In genomic region chr13:91355826-91356710, GRCh38 we compare ENCODE assay signal across 32 cellular contexts. TPM values are rescaled to one million over a fixed set of nuclear protein-coding genes. Genes with fewer than 3 reads are reported as not detected.
DNase-seq lines count a peak whose midpoint lies in the region; ATAC-seq, FAIRE-seq and TF ChIP-seq lines count a peak whose summit lies in the region.
"Had no signal": no experiment of that assay in that cellular context is flagged by ENCODE, and none has a peak within 500 bp of the region (broad histone marks: within the 10 kb centered on the region; RNA-seq: fewer than 3 reads in every experiment).

No MANE protein-coding gene starts in this region.

- H3K27me3 ChIP-seq in GM12878 (replicated peaks in 1 of 2; ENCODE audit: control insufficient read depth in 2 of 2, insufficient read depth in 2 of 2, low read length in 1 of 2): no peaks in the 10 kb centered on the region
- H3K27me3 ChIP-seq: esophagus muscularis mucosa, neutrophil, upper lobe of left lung had no signal

- no peaks in the 10 kb centered on the region for H3K27me3 Mint-ChIP-seq in activated T-helper 17 cell treated with anti-CD3 and anti-CD28 coated beads, Interleukin-2, amount 50 U/mL, for 72 hours
- H3K27me3 Mint-ChIP-seq: activated CD4-positive, alpha-beta T cell treated with anti-CD3 and anti-CD28 coated beads, Interleukin-2, amount 10 ng/mL, durations not matched to agents 7 days and 5 days; CD4-positive, alpha-beta memory T cell had no signal

- H4K20me1 ChIP-seq in GM12878 (ENCODE audit: control insufficient read depth, insufficient read depth): no peaks in the 10 kb centered on the region; the same call in 1 of the 2 replicates

- TF ChIP-seq EP300 in GM12878 (IDR thresholded peaks at IDR 0.05; ENCODE audit: borderline replicate concordance in 1 of 2, control insufficient read depth in 1 of 2, low read depth in 2 of 2, low read length in 2 of 2): no peak

- no peak overlapping the region for H2AFZ ChIP-seq in GM12878 (ENCODE audit: control insufficient read depth, low read depth, low read length)

- peaks cover 2 to 37% of the 10 kb centered on the region in 2 experiments; a peak in 3 of 4 replicates for H3K36me3 ChIP-seq in GM12878 (ENCODE audit: control insufficient read depth in 2 of 2, insufficient read depth in 2 of 2, low read length in 1 of 2)
- H3K36me3 ChIP-seq: neutrophil had no signal

- SMC1A ChIA-PET in GM12878 (lab: Charles Lee; ENCODE audit: uncharacterized antibody, unreplicated experiment): interaction anchor here (0.9 kb wide), 1 partner anchor 42 kb away, joined by 4 read pairs; no protein-coding TSS in a partner anchor

- H3K9ac ChIP-seq in GM12878 (ENCODE audit: control insufficient read depth, insufficient read depth, low read length): no peak overlapping the region
- H3K9ac ChIP-seq: SK-N-SH had no signal

- DNase-seq in SIG-M5 treated with dmso at 0.1 percent for 504 hours (lab: John Stamatoyannopoulos, UW; ENCODE audit: unreplicated experiment) (peak; percentile 27), SIG-M5 (lab: John Stamatoyannopoulos, UW) (no peak), GM12891 (ENCODE audit: insufficient read length, low spot score) (no peak), KBM-7 (peak; percentile 36), GM12878 (ENCODE audit: low read depth, low spot score) (no peak), NCI-H2196 treated with DMSO at 0.1 percent for 48 hours (lab: John Stamatoyannopoulos, UW; ENCODE audit: unreplicated experiment) (no peak)
- DNase-seq: activated CD4-positive, alpha-beta T cell treated with anti-CD3 and anti-CD28 coated beads, Interleukin-2, amount 10 ng/mL, durations not matched to agents 7 days and 5 days; AML-193; amygdala; CD4-positive, alpha-beta memory T cell; effector CD8-positive, alpha-beta T cell; foreskin melanocyte; GDM1; HFFc6; left cardiac atrium; mammary epithelial cell; MM.1S; NCI-H1436 treated with DMSO at 0.1 percent for 48 hours; NCI-H510A treated with DMSO at 0.1 percent for 48 hours; RPMI8226; SK-N-SH; substantia nigra; T-helper 2 cell; upper lobe of left lung had no signal

- 99% methylated on average over 6 of the region's 6 CpGs for WGBS in GM12878 (ENCODE audit: insufficient coverage, insufficient replicate concordance, low lambda C conversion rate, missing lambda C conversion rate)

- peaks cover 28% of the 10 kb centered on the region for H3K79me2 ChIP-seq in GM12878 (ENCODE audit: control insufficient read depth, insufficient read depth, low read length)

- no peak overlapping the region for H3K4me3 Mint-ChIP-seq in activated T-helper 17 cell treated with anti-CD3 and anti-CD28 coated beads, Interleukin-2, amount 50 U/mL, for 72 hours
- H3K4me3 Mint-ChIP-seq: activated CD4-positive, alpha-beta T cell treated with anti-CD3 and anti-CD28 coated beads, Interleukin-2, amount 10 ng/mL, durations not matched to agents 7 days and 5 days; CD4-positive, alpha-beta memory T cell; HFFc6 had no signal

- in situ Hi-C loops in KBM-7 (cut with MboI; ENCODE audit: low pct_unique_long_range_greater_than_20kb, low sequenced_read_pairs): no loop called here
- in situ Hi-C loops in GM12878 (cut with MboI): no loop called here

- peak; percentile 9 for FAIRE-seq in GM12891 (lab: Jason Lieb, UNC)
- no peak for FAIRE-seq in GM12878 (lab: Jason Lieb, UNC)
- FAIRE-seq: bronchial epithelial cell, colon had no signal

- ATAC-seq in GM12878 (no peak), GM21528 (IDR thresholded peaks at IDR 0.05; ENCODE audit: low FRiP score, unreplicated experiment) (no peak)
- no peak for ATAC-seq in activated T-helper 17 cell treated with anti-CD3 and anti-CD28 coated beads, Interleukin-2, amount 50 U/mL, for 72 hours (replicated peaks)
- ATAC-seq: left cardiac atrium had no signal

- H3K9me3 ChIP-seq in GM12878 (replicated peaks; ENCODE audit: control insufficient read depth, insufficient read depth, low read length): no peaks in the 10 kb centered on the region
- H3K9me3 ChIP-seq: esophagus muscularis mucosa, neutrophil, SK-N-SH, upper lobe of left lung had no signal

- no peak for TF ChIP-seq CTCF in GM12878 (IDR thresholded peaks at IDR 0.05 in 2 of 3, conservative IDR thresholded peaks at IDR 0.05 in 1 of 3; ENCODE audit: control insufficient read depth in 2 of 3, extremely low read depth in 1 of 3, insufficient read depth in 1 of 3, low read depth in 3 of 3, low read length in 3 of 3)

- CTCF ChIA-PET in GM12878 (lab: Yijun Ruan, JAX): interaction anchor here (4.6 kb wide), 1 partner anchor 42 kb away, joined by 35 read pairs; no protein-coding TSS in a partner anchor

- POLR2A ChIA-PET in GM12878 (lab: Charles Lee): no interaction called here

- RAD21 ChIA-PET in GM12878 (lab: Charles Lee; ENCODE audit: unreplicated experiment): interaction anchor here (0.6 kb wide), 1 partner anchor 16 kb away, joined by 3 read pairs; no protein-coding TSS in a partner anchor

- H3K4me3 ChIP-seq in GM12878: no peak overlapping the region
- H3K4me3 ChIP-seq: esophagus muscularis mucosa, skin epidermis, upper lobe of left lung had no signal

- no peak for TF ChIP-seq RAD21 in GM12878 (IDR thresholded peaks at IDR 0.05; ENCODE audit: insufficient read depth, low read depth, low read length)

- no peaks in the 10 kb centered on the region for H3K9me3 Mint-ChIP-seq in activated T-helper 17 cell treated with anti-CD3 and anti-CD28 coated beads, Interleukin-2, amount 50 U/mL, for 72 hours
- H3K9me3 Mint-ChIP-seq: activated CD4-positive, alpha-beta T cell treated with anti-CD3 and anti-CD28 coated beads, Interleukin-2, amount 10 ng/mL, durations not matched to agents 7 days and 5 days; CD4-positive, alpha-beta memory T cell; HFFc6 had no signal

- H3K4me2 ChIP-seq in GM12878 (ENCODE audit: control insufficient read depth, insufficient read depth): no peak overlapping the region
- H3K4me2 ChIP-seq: SK-N-SH had no signal

- BruUV-seq in GM12878 (replicated peaks; lab: Mats Ljungman, UMichigan): no TSS peak

- H3K27ac ChIP-seq in GM12878 (ENCODE audit: control insufficient read depth, insufficient read depth): no peak overlapping the region
- H3K27ac ChIP-seq: esophagus muscularis mucosa, neutrophil, skin epidermis, upper lobe of left lung had no signal

- no peaks in the 10 kb centered on the region for H3K4me1 ChIP-seq in GM12878 (ENCODE audit: control insufficient read depth, insufficient read depth, low read length)

- H3K27ac Mint-ChIP-seq in activated T-helper 17 cell treated with anti-CD3 and anti-CD28 coated beads, Interleukin-2, amount 50 U/mL, for 72 hours: no peak overlapping the region
- H3K27ac Mint-ChIP-seq: activated CD4-positive, alpha-beta T cell treated with anti-CD3 and anti-CD28 coated beads, Interleukin-2, amount 10 ng/mL, durations not matched to agents 7 days and 5 days; HFFc6 had no signal

- H3K4me1 Mint-ChIP-seq in activated T-helper 17 cell treated with anti-CD3 and anti-CD28 coated beads, Interleukin-2, amount 50 U/mL, for 72 hours: peaks cover 29% of the 10 kb centered on the region

- peak; percentile 72; the same call in 1 of the 2 replicates for TF ChIP-seq POLR2A in GM12891 (IDR thresholded peaks at IDR 0.05; ENCODE audit: low read depth, low read length)
- TF ChIP-seq POLR2A in GM12878 (IDR thresholded peaks at IDR 0.05; ENCODE audit: low read depth, low read length): no peak

- peaks cover 98% of the 10 kb centered on the region for H3K36me3 Mint-ChIP-seq in activated T-helper 17 cell treated with anti-CD3 and anti-CD28 coated beads, Interleukin-2, amount 50 U/mL, for 72 hours (ENCODE audit: low read depth)

- intact Hi-C loops in GM12878 (cut with micrococcal nuclease; ENCODE audit: unreplicated experiment): no loop called here

TF ChIP-seq in GM12878, 131 proteins besides CTCF, POLR2A, EP300 and RAD21 (continues in another document):
- TF ChIP-seq ZBED1 (IDR thresholded peaks at IDR 0.05; ENCODE audit: borderline replicate concordance): no peak

RNA-seq across cellular contexts. Expression of gene MIR17HG, which starts 8.6 kb away (rescaled TPM):
- polyA plus RNA-seq in GM12891 (2012; ENCODE audit: low read depth, missing spikeins): 2.8 TPM
- 157 and 159 TPM in 2 replicates for total RNA-seq in GM12878 (2013; cell fraction: nucleolus; rRNA removed)
- total RNA-seq in GM12878 (2014; rRNA removed) (34.8 and 44.1 TPM in 2 replicates), GM12878 (2014; rRNA removed; fragmentation: Illumina TruSeq; extraction: Trizol) (37.7 and 39.9 TPM in 2 replicates), GM12878 (2021) (21.2 and 23.5 TPM in 2 replicates)
- polyA plus RNA-seq in GM12878 (2011; ENCODE audit: low read depth): 6.4 TPM
- polyA plus RNA-seq in GM12878 (2011; rRNA removed) (16.6 and 29.5 TPM in 2 replicates), GM12878 (2014; fragmentation: Illumina TruSeq; extraction: Trizol) (11.9 and 16.6 TPM in 2 replicates), GM12878 (2014; fragmentation: Nextera tagmentation; extraction: Ambion mirVana) (10 to 100 TPM; 11.6 to 13.6 TPM), GM12878 (2014; rRNA removed) (16.4 and 19.4 TPM in 2 replicates), GM12878 (2016; fragmentation: Nextera tagmentation; extraction: Ambion mirVana) (1 to 10 TPM; 4.4 to 5.1 TPM)
- polyA plus RNA-seq in GM12878 (2011; cell fraction: cytosol; rRNA removed): 3.0 and 3.6 TPM in 2 replicates
- 20.1 and 26.2 TPM in 2 replicates for polyA plus RNA-seq in GM12878 (2011; cell fraction: nucleus; rRNA removed)
- 8.0 and 13.4 TPM in 2 replicates for polyA plus RNA-seq in GM12878 (2012)
- 27.6 and 40.8 TPM in 2 replicates for polyA minus RNA-seq in GM12878 (2011; rRNA and poly(A)+ RNA removed)
- polyA minus RNA-seq in GM12878 (2011; cell fraction: cytosol; rRNA and poly(A)+ RNA removed): 3.7 and 3.9 TPM in 2 replicates
- polyA minus RNA-seq in GM12878 (2011; cell fraction: nucleus; rRNA and poly(A)+ RNA removed): 124 and 145 TPM in 2 replicates
- 10 to 100 TPM; 19.1 to 22.0 TPM for total RNA-seq in activated T-helper 17 cell treated with anti-CD3 and anti-CD28 coated beads, Interleukin-2, amount 50 U/mL, for 72 hours

RNA-seq across cellular contexts. Expression of gene GPC5, which starts 42.4 kb away (rescaled TPM):
- polyA plus RNA-seq in GM12891 (2012; ENCODE audit: low read depth, missing spikeins): 3.6 TPM
- 54.8 and 55.7 TPM in 2 replicates for total RNA-seq in GM12878 (2013; cell fraction: nucleolus; rRNA removed)
- total RNA-seq in GM12878 (2014; rRNA removed) (0.45 and 1.0 TPM in 2 replicates), GM12878 (2014; rRNA removed; fragmentation: Illumina TruSeq; extraction: Trizol) (0.13 and 0.60 TPM in 2 replicates), GM12878 (2021) (0.32 and 0.44 TPM in 2 replicates)
- 0.80 TPM for polyA plus RNA-seq in GM12878 (2011; ENCODE audit: low read depth)
- polyA plus RNA-seq in GM12878 (2011; rRNA removed) (0.49 and 0.87 TPM in 2 replicates), GM12878 (2014; fragmentation: Illumina TruSeq; extraction: Trizol) (0.43 and 0.47 TPM in 2 replicates), GM12878 (2014; fragmentation: Nextera tagmentation; extraction: Ambion mirVana) (under 1 TPM in 1 of 2 experiments, not detected in 1; 0.05 TPM), GM12878 (2014; rRNA removed) (0.19 and 0.41 TPM in 2 replicates), GM12878 (2016; fragmentation: Nextera tagmentation; extraction: Ambion mirVana) (under 1 TPM; 0.39 to 0.47 TPM)
- polyA plus RNA-seq in GM12878 (2011; cell fraction: cytosol; rRNA removed): 0.78 and 0.87 TPM in 2 replicates
- polyA plus RNA-seq in GM12878 (2011; cell fraction: nucleus; rRNA removed): 1.1 and 2.2 TPM in 2 replicates
- polyA plus RNA-seq in GM12878 (2012): 0.95 and 1.6 TPM in 2 replicates
- 5.3 and 7.9 TPM in 2 replicates for polyA minus RNA-seq in GM12878 (2011; rRNA and poly(A)+ RNA removed)
- not detected in 2 replicates for polyA minus RNA-seq in GM12878 (2011; cell fraction: cytosol; rRNA and poly(A)+ RNA removed)
- 6.9 and 9.1 TPM in 2 replicates for polyA minus RNA-seq in GM12878 (2011; cell fraction: nucleus; rRNA and poly(A)+ RNA removed)
- total RNA-seq in activated T-helper 17 cell treated with anti-CD3 and anti-CD28 coated beads, Interleukin-2, amount 50 U/mL, for 72 hours: under 1 TPM; 0.09 to 0.29 TPM
- total RNA-seq: A172 had no signal
- polyA plus RNA-seq: CD4-positive, alpha-beta memory T cell had no signal

Comparison
In these comparisons a context has a peak if more than half of its experiments do, and no peak if none do; other contexts are left out.
1. DNase-seq: peak in SIG-M5 treated with dmso at 0.1 percent for 504 hours (single experiment) and KBM-7 (single experiment); none in SIG-M5 (single experiment), GM12891 (single experiment), GM12878 (single experiment) and NCI-H2196 treated with DMSO at 0.1 percent for 48 hours (single experiment).